9 cellular contexts compared by ENCODE assay signal in genomic region chr2:174617120-174617519, GRCh38. TPM values are rescaled to one million over a fixed set of nuclear protein-coding genes. Genes with fewer than 3 reads are reported as not detected.
A peak's percentile ranks its signal among the peaks of the same experiment; 100 is the strongest.
DNase-seq lines count a peak whose midpoint lies in the region; ATAC-seq and TF ChIP-seq lines count a peak whose summit lies in the region.
"Had no signal": no experiment of that assay in that cellular context is flagged by ENCODE, and none has a peak within 500 bp of the region (broad histone marks: within the 10 kb centered on the region; RNA-seq: fewer than 3 reads in every experiment).

No MANE protein-coding gene starts in this region.

- no peaks in the 10 kb centered on the region for H3K27me3 Mint-ChIP-seq in activated naive CD4-positive, alpha-beta T cell treated with anti-CD3 and anti-CD28 coated beads for 36 hours (ENCODE audit: low read depth)
- no peaks in the 10 kb centered on the region for H3K27me3 Mint-ChIP-seq in activated CD8-positive, alpha-beta T cell treated with anti-CD3 and anti-CD28 coated beads for 36 hours

- POLR2A ChIA-PET in activated CD8-positive, alpha-beta T cell treated with anti-CD3 and anti-CD28 coated beads for 36 hours (lab: Charles Lee): interaction anchor here (1.2 to 20.8 kb wide), 4 partner anchors 8 to 60 kb away, joined by 3 to 283 read pairs (median 92); partner anchors contain the start of gene WIPF1

- intact Hi-C loops in activated naive CD4-positive, alpha-beta T cell treated with anti-CD3 and anti-CD28 coated beads for 36 hours (cut with micrococcal nuclease): loop anchor here (1.0 kb wide), 2 partner anchors 9 to 14 kb away; no protein-coding TSS in a partner anchor
- intact Hi-C loops in activated CD8-positive, alpha-beta T cell treated with anti-CD3 and anti-CD28 coated beads for 36 hours (cut with micrococcal nuclease): loop anchor here (2.0 kb wide), 1 partner anchor 14 kb away; no protein-coding TSS in a partner anchor
- intact Hi-C loops in left cardiac atrium (cut with DNase I): loop anchor here in 1 of 2 donors (10.0 kb wide), 1 partner anchor 68 kb away; no protein-coding TSS in a partner anchor

- no peaks in the 10 kb centered on the region for H3K9me3 Mint-ChIP-seq in activated naive CD4-positive, alpha-beta T cell treated with anti-CD3 and anti-CD28 coated beads for 36 hours
- no peaks in the 10 kb centered on the region for H3K9me3 Mint-ChIP-seq in activated CD8-positive, alpha-beta T cell treated with anti-CD3 and anti-CD28 coated beads for 36 hours

- H3K27ac Mint-ChIP-seq in activated naive CD4-positive, alpha-beta T cell treated with anti-CD3 and anti-CD28 coated beads for 36 hours: peak overlapping the region; percentile 86
- H3K27ac Mint-ChIP-seq in activated CD8-positive, alpha-beta T cell treated with anti-CD3 and anti-CD28 coated beads for 36 hours: peak overlapping the region; percentile 92

- H3K4me1 Mint-ChIP-seq in activated naive CD4-positive, alpha-beta T cell treated with anti-CD3 and anti-CD28 coated beads for 36 hours (ENCODE audit: low read depth): peaks cover 78% of the 10 kb centered on the region
- H3K4me1 Mint-ChIP-seq in activated CD8-positive, alpha-beta T cell treated with anti-CD3 and anti-CD28 coated beads for 36 hours (ENCODE audit: low read depth): peaks cover 81% of the 10 kb centered on the region

- CTCF ChIA-PET in activated naive CD4-positive, alpha-beta T cell treated with anti-CD3 and anti-CD28 coated beads for 36 hours (lab: Charles Lee): interaction anchor here (1.0 to 1.6 kb wide), 7 partner anchors 8 to 66 kb away, joined by 3 to 8 read pairs (median 5); no protein-coding TSS in a partner anchor
- CTCF ChIA-PET in activated CD8-positive, alpha-beta T cell treated with anti-CD3 and anti-CD28 coated beads for 36 hours (lab: Charles Lee): interaction anchor here (0.8 to 4.1 kb wide), 8 partner anchors 9 to 69 kb away, joined by 3 to 24 read pairs (median 4); partner anchors contain the start of gene WIPF1

- peaks cover 30% of the 10 kb centered on the region for H3K36me3 Mint-ChIP-seq in activated naive CD4-positive, alpha-beta T cell treated with anti-CD3 and anti-CD28 coated beads for 36 hours (ENCODE audit: low read depth)
- peaks cover 63% of the 10 kb centered on the region for H3K36me3 Mint-ChIP-seq in activated CD8-positive, alpha-beta T cell treated with anti-CD3 and anti-CD28 coated beads for 36 hours (ENCODE audit: low read depth)

- ATAC-seq in activated CD8-positive, alpha-beta T cell treated with anti-CD3 and anti-CD28 coated beads for 36 hours: peak; percentile 53
- ATAC-seq in left cardiac atrium (peak; percentile 18 to 61), GM21737 (IDR thresholded peaks at IDR 0.05; ENCODE audit: unreplicated experiment) (no peak)

- no peak overlapping the region for H3K4me3 Mint-ChIP-seq in activated naive CD4-positive, alpha-beta T cell treated with anti-CD3 and anti-CD28 coated beads for 36 hours
- H3K4me3 Mint-ChIP-seq in activated CD8-positive, alpha-beta T cell treated with anti-CD3 and anti-CD28 coated beads for 36 hours: peak overlapping the region; percentile 50

- TF ChIP-seq CTCF in activated CD8-positive, alpha-beta T cell treated with anti-CD3 and anti-CD28 coated beads for 36 hours (IDR thresholded peaks at IDR 0.05): no peak

- DNase-seq in activated naive CD4-positive, alpha-beta T cell treated with anti-CD3 and anti-CD28 coated beads for 36 hours: no peak
- DNase-seq in activated naive CD4-positive, alpha-beta T cell treated with anti-CD3 and anti-CD28 coated beads, Interleukin-2, amount 50 U/mL, for 16 hours: no peak
- no peak for DNase-seq in activated CD8-positive, alpha-beta T cell treated with anti-CD3 and anti-CD28 coated beads for 36 hours
- DNase-seq in left cardiac atrium: no peak
- peak; percentile 82 for DNase-seq in stromal cell of bone marrow (ENCODE audit: low read depth)
- DNase-seq in stimulated activated CD4-positive, alpha-beta T cell treated with anti-CD3 and anti-CD28 coated beads, Interleukin-12 subunit alpha, Interleukin-12 subunit beta, amount 100 ng/mL, for 4 hours: no peak
- no peak for DNase-seq in KG1 (lab: John Stamatoyannopoulos, UW)
- DNase-seq: glutamatergic neuron had no signal

RNA-seq across cellular contexts. Expression of gene WIPF1, which starts 19.5 kb away (rescaled TPM):
- 100 to 1,000 TPM; 167 TPM for total RNA-seq in activated naive CD4-positive, alpha-beta T cell treated with anti-CD3 and anti-CD28 coated beads for 36 hours
- total RNA-seq in activated CD8-positive, alpha-beta T cell treated with anti-CD3 and anti-CD28 coated beads for 36 hours: 100 to 1,000 TPM; 361 to 365 TPM
- 10 to 100 TPM; 25.1 to 29.9 TPM for total RNA-seq in left cardiac atrium

Comparison
In these comparisons a context has a peak if more than half of its experiments do, and no peak if none do; other contexts are left out.
1. RNA of gene WIPF1, which starts 19.5 kb away (total RNA-seq): 361 to 365 TPM in activated CD8-positive, alpha-beta T cell treated with anti-CD3 and anti-CD28 coated beads for 36 hours and 167 TPM in activated naive CD4-positive, alpha-beta T cell treated with anti-CD3 and anti-CD28 coated beads for 36 hours; 25.1 to 29.9 TPM in left cardiac atrium; every median in the first group is over 4 times any median in the second.